ENCODE assay signal across 1 cellular context in the genomic region with DNA sequence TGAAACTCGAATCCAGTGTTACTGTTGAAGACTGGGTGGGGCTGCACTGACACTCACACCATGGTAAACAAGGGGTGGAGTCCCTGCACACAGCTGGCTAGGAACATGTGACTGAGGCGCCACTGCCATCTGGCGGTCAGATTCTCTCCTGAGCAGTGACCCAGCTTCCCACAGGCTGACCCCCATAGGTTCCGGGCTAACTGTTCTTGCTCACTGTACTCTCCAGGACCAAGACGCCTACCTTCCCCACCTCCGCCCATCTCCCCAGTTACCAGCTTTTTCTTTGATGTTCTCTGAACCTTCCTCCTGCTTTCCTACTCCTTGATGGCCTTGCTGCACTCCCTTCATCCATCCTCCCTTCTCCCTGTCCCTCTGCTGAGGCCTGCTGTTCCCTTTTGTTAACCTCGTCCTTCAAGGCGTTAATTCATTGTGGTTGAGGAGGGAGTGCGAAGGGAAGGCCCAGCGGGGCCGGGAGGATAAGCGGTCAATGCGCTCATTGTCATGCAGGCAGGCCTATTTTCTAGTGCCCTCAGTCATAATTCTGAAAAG.
TF ChIP-seq lines count a peak whose summit lies in the region.

No MANE protein-coding gene starts in this region.

TF ChIP-seq in GM23338, 12 proteins besides CTCF, POLR2A, EP300 and RAD21 (continued from another document):
- TF ChIP-seq POLR2AphosphoS5 (IDR thresholded peaks at IDR 0.05; ENCODE audit: low read depth), result no peak
- TF ChIP-seq, protein P1, sequence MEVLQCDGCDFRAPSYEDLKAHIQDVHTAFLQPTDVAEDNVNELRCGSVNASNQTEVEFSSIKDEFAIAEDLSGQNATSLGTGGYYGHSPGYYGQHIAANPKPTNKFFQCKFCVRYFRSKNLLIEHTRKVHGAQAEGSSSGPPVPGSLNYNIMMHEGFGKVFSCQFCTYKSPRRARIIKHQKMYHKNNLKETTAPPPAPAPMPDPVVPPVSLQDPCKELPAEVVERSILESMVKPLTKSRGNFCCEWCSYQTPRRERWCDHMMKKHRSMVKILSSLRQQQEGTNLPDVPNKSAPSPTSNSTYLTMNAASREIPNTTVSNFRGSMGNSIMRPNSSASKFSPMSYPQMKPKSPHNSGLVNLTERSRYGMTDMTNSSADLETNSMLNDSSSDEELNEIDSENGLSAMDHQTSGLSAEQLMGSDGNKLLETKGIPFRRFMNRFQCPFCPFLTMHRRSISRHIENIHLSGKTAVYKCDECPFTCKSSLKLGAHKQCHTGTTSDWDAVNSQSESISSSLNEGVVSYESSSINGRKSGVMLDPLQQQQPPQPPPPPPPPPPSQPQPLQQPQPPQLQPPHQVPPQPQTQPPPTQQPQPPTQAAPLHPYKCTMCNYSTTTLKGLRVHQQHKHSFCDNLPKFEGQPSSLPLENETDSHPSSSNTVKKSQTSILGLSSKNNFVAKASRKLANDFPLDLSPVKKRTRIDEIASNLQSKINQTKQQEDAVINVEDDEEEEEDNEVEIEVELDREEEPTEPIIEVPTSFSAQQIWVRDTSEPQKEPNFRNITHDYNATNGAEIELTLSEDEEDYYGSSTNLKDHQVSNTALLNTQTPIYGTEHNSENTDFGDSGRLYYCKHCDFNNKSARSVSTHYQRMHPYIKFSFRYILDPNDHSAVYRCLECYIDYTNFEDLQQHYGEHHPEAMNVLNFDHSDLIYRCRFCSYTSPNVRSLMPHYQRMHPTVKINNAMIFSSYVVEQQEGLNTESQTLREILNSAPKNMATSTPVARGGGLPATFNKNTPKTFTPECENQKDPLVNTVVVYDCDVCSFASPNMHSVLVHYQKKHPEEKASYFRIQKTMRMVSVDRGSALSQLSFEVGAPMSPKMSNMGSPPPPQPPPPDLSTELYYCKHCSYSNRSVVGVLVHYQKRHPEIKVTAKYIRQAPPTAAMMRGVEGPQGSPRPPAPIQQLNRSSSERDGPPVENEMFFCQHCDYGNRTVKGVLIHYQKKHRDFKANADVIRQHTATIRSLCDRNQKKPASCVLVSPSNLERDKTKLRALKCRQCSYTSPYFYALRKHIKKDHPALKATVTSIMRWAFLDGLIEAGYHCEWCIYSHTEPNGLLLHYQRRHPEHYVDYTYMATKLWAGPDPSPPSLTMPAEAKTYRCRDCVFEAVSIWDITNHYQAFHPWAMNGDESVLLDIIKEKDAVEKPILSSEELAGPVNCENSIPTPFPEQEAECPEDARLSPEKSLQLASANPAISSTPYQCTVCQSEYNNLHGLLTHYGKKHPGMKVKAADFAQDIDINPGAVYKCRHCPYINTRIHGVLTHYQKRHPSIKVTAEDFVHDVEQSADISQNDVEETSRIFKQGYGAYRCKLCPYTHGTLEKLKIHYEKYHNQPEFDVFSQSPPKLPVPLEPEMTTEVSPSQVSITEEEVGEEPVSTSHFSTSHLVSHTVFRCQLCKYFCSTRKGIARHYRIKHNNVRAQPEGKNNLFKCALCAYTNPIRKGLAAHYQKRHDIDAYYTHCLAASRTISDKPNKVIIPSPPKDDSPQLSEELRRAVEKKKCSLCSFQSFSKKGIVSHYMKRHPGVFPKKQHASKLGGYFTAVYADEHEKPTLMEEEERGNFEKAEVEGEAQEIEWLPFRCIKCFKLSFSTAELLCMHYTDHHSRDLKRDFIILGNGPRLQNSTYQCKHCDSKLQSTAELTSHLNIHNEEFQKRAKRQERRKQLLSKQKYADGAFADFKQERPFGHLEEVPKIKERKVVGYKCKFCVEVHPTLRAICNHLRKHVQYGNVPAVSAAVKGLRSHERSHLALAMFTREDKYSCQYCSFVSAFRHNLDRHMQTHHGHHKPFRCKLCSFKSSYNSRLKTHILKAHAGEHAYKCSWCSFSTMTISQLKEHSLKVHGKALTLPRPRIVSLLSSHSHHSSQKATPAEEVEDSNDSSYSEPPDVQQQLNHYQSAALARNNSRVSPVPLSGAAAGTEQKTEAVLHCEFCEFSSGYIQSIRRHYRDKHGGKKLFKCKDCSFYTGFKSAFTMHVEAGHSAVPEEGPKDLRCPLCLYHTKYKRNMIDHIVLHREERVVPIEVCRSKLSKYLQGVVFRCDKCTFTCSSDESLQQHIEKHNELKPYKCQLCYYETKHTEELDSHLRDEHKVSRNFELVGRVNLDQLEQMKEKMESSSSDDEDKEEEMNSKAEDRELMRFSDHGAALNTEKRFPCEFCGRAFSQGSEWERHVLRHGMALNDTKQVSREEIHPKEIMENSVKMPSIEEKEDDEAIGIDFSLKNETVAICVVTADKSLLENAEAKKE (CRISPR knock-in tag; IDR thresholded peaks at IDR 0.05), result peak; percentile 71
